ENCODE assay signal across 9 cellular contexts in genomic region chr20:38883081-38883980, GRCh38. TPM values are rescaled to one million over a fixed set of nuclear protein-coding genes. Genes with fewer than 3 reads are reported as not detected.
DNase-seq lines count a peak whose midpoint lies in the region; ATAC-seq and TF ChIP-seq lines count a peak whose summit lies in the region.
"Had no signal": no experiment of that assay in that cellular context is flagged by ENCODE, and none has a peak within 500 bp of the region (broad histone marks: within the 10 kb centered on the region; RNA-seq: fewer than 3 reads in every experiment).

No MANE protein-coding gene starts in this region.

- POLR2A ChIA-PET in HEK293 (lab: Yijun Ruan, JAX) = no interaction called here
- POLR2A ChIA-PET in T-cell (lab: Charles Lee) = interaction anchor here in 1 of 2 donors (0.8 to 1.5 kb wide), 2 partner anchors 9 to 120 kb away, joined by 3 to 6 read pairs; no protein-coding TSS in a partner anchor

- peaks cover 0 to 44% (median 15%) of the 10 kb centered on the region in 11 experiments; a peak in 13 of 22 replicates for H4K20me1 ChIP-seq in BLaER1 treated with 17β-estradiol and CSF1 and Interleukin-3, amounts not matched to agents 10 nM and 100 nM

- H3K9ac ChIP-seq in BLaER1 treated with 17β-estradiol and CSF1 and Interleukin-3, amounts not matched to agents 10 nM and 100 nM = no peak overlapping the region; a peak in 1 of 22 replicates

- no peak overlapping the region for H3K4me3 ChIP-seq in BLaER1 treated with 17β-estradiol and CSF1 and Interleukin-3, amounts not matched to agents 10 nM and 100 nM
- no peak overlapping the region for H3K4me3 ChIP-seq in HEK293 (ENCODE audit: low read depth, low read length)
- H3K4me3 ChIP-seq: lung had no signal

- no peaks in the 10 kb centered on the region for H3K27me3 ChIP-seq in BLaER1 treated with 17β-estradiol and CSF1 and Interleukin-3, amounts not matched to agents 10 nM and 100 nM

- H3K36me3 ChIP-seq in BLaER1 treated with 17β-estradiol and CSF1 and Interleukin-3, amounts not matched to agents 10 nM and 100 nM = no peaks in the 10 kb centered on the region
- no peaks in the 10 kb centered on the region for H3K36me3 ChIP-seq in HEK293 (ENCODE audit: control insufficient read depth in 2 of 2, insufficient read depth in 1 of 2, low read length in 2 of 2)

- peak; percentile 37 to 74 (median 42) for ATAC-seq in T-cell (replicated peaks in 1 of 4)
- ATAC-seq in GM18909 (IDR thresholded peaks at IDR 0.05; ENCODE audit: poor library complexity, unreplicated experiment) = no peak
- ATAC-seq in HG03342 (IDR thresholded peaks at IDR 0.05; ENCODE audit: unreplicated experiment) = no peak
- ATAC-seq in HG03139 (IDR thresholded peaks at IDR 0.05; ENCODE audit: unreplicated experiment) = no peak

- H3K36me3 Mint-ChIP-seq in T-cell = peaks cover 12% of the 10 kb centered on the region

- H3K4me1 Mint-ChIP-seq in T-cell = peaks cover 65 to 71% (median 67%) of the 10 kb centered on the region in 3 donors

- H3K4me3 Mint-ChIP-seq in T-cell = peak overlapping the region; percentile 1 to 35 (median 26)

- H3K27me3 Mint-ChIP-seq in T-cell = no peaks in the 10 kb centered on the region

- peak overlapping the region; percentile 87 to 95 for H3K27ac Mint-ChIP-seq in T-cell

- H3K4me1 ChIP-seq in BLaER1 treated with 17β-estradiol and CSF1 and Interleukin-3, amounts not matched to agents 10 nM and 100 nM = peaks cover 11 to 62% (median 59%) of the 10 kb centered on the region in 10 experiments
- H3K4me1 ChIP-seq in HEK293 (ENCODE audit: control insufficient read depth, insufficient read depth, low read length) = no peaks in the 10 kb centered on the region

- H3K9me3 ChIP-seq in BLaER1 treated with 17β-estradiol and CSF1 and Interleukin-3, amounts not matched to agents 10 nM and 100 nM (replicated peaks in 1 of 11) = no peaks in the 10 kb centered on the region
- no peaks in the 10 kb centered on the region for H3K9me3 ChIP-seq in HEK293 (ENCODE audit: control insufficient read depth, insufficient read depth, low read depth, low read length)

- no peaks in the 10 kb centered on the region for H3K9me3 Mint-ChIP-seq in T-cell

- peak in 1 of 34 experiments; percentile 24 for DNase-seq in T-cell
- peak; percentile 49 to 80 for DNase-seq in hippocampal formation (lab: John Stamatoyannopoulos, UW)
- no peak for DNase-seq in SKM-1 treated with dmso at 0.1 percent for 144 hours (lab: John Stamatoyannopoulos, UW; ENCODE audit: unreplicated experiment)

- H3K27ac ChIP-seq in BLaER1 treated with 17β-estradiol and CSF1 and Interleukin-3, amounts not matched to agents 10 nM and 100 nM = peak overlapping the region in 3 of 11 experiments; percentile 25 to 37 (median 28); a peak in 1 of 22 replicates
- H3K27ac ChIP-seq in HEK293 (ENCODE audit: extremely low read depth, low read depth, low read length) = no peak overlapping the region

- TF ChIP-seq CTCF in HEK293 (tag by site-specific recombination; IDR thresholded peaks at IDR 0.05) = no peak

- CTCF ChIA-PET in HEK293 (lab: Yijun Ruan, JAX) (interaction anchor here (0.6 to 2.6 kb wide), 6 partner anchors 9 to 166 kb away, joined by 3 to 22 read pairs (median 6); no protein-coding TSS in a partner anchor), T-cell (lab: Charles Lee) (interaction anchor here (0.6 to 1.3 kb wide), 6 partner anchors 9 to 94 kb away, joined by 3 to 5 read pairs (median 4); no protein-coding TSS in a partner anchor)

- peak overlapping the region in 9 of 11 experiments; percentile 16 to 90 (median 68); a peak in 17 of 22 replicates for H3K4me2 ChIP-seq in BLaER1 treated with 17β-estradiol and CSF1 and Interleukin-3, amounts not matched to agents 10 nM and 100 nM

TF ChIP-seq in HEK293, 187 proteins besides CTCF, POLR2A, EP300 and RAD21 (continues in another document):
- TF ChIP-seq ZNF544 (tag by site-specific recombination; IDR thresholded peaks at IDR 0.05) = no peak
- peak; percentile 64 for TF ChIP-seq ZFHX2 (tag by site-specific recombination; conservative IDR thresholded peaks at IDR 0.05)
- TF ChIP-seq SETDB1 (IDR thresholded peaks at IDR 0.05; ENCODE audit: insufficient read length, low read length) = no peak
- TF ChIP-seq ZNF175 (tag by site-specific recombination; IDR thresholded peaks at IDR 0.05) = no peak
- TF ChIP-seq GLIS1 (tag by site-specific recombination; IDR thresholded peaks at IDR 0.05) = peak; percentile 56
- TF ChIP-seq ZFP37 (tag by site-specific recombination; IDR thresholded peaks at IDR 0.05) = no peak
- TF ChIP-seq ZNF596 (tag by site-specific recombination; IDR thresholded peaks at IDR 0.05) = no peak
- TF ChIP-seq ZNF292 (tag by site-specific recombination; IDR thresholded peaks at IDR 0.05; ENCODE audit: borderline replicate concordance, low read depth) = no peak
- no peak for TF ChIP-seq PBX3 (CRISPR knock-in tag; IDR thresholded peaks at IDR 0.05)
- TF ChIP-seq ZNF10 (tag by site-specific recombination; IDR thresholded peaks at IDR 0.05) = no peak
- TF ChIP-seq ZNF26 (tag by site-specific recombination; IDR thresholded peaks at IDR 0.05) = no peak
- no peak for TF ChIP-seq ZNF791 (tag by site-specific recombination; IDR thresholded peaks at IDR 0.05)
- no peak for TF ChIP-seq ZNF776 (tag by site-specific recombination; IDR thresholded peaks at IDR 0.05; ENCODE audit: borderline replicate concordance)
- no peak for TF ChIP-seq ATF2 (tag by site-specific recombination; IDR thresholded peaks at IDR 0.05; ENCODE audit: low read depth)
- TF ChIP-seq ZNF280C (tag by site-specific recombination; IDR thresholded peaks at IDR 0.05) = no peak
- TF ChIP-seq ZNF76 (tag by site-specific recombination; IDR thresholded peaks at IDR 0.05; ENCODE audit: borderline replicate concordance, low read depth) = no peak
- TF ChIP-seq ZNF549 (tag by site-specific recombination; IDR thresholded peaks at IDR 0.05) = no peak
- TF ChIP-seq SP7 (tag by site-specific recombination; IDR thresholded peaks at IDR 0.05) = peak; percentile 57
- TF ChIP-seq ZNF18 (tag by site-specific recombination; IDR thresholded peaks at IDR 0.05) = no peak

RNA-seq across cellular contexts. Expression of gene FAM83D, which starts 42.9 kb away (rescaled TPM):
- total RNA-seq in T-cell = 1 to 10 TPM; 1.3 to 4.0 (median 2.4) TPM

Comparison
In these comparisons a context has a peak if more than half of its experiments do, and no peak if none do; other contexts are left out.
1. ATAC-seq: peak in T-cell (4 of 4); none in GM18909 (single experiment), HG03342 (single experiment) and HG03139 (single experiment).